ENCODE assay signal across 8 cellular contexts in the genomic region with DNA sequence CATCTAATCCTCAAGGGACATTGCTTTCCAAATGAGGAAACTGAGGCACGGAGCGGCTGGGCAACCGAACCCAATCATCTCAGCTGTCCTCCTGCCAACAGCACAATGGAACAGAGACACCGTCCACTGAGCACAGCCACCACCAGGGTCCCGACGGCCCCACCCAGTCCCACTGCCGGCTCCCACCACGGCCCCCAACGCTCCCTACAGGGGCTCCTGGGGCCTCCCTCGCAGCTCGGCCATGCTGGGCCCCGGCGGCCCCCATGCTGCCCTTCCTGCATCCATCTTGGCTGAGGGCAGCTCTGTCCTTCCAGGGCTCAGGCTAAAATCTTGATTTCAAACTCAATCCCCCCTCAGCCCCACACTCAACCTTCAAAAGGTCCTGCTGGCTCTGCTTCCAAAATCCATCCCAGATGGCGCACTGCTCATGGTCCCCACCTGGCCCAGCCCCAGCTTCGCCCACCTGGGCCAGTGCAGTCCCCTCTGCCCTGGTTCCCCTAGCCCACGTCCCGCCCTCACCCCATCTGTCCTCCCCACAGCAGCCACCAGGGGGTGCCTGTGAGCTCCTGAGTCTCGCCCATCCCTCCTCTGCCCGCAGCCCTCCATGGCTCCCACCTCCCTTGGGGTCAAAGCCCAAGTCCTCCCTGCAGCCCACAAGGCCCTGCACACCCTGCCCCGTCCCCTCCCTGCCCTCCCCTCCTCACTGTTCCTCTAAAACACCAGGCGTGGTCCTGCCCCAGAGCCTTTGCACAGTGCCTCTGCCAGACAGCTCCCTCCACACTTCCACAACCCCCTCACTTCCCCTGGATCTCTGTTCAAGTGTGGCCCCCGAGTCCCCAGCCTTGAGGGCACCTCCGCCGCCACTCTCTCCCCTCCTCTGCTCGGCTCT. TPM values are rescaled to one million over a fixed set of nuclear protein-coding genes. Genes with fewer than 3 reads are reported as not detected.
DNase-seq lines count a peak whose midpoint lies in the region; ATAC-seq and TF ChIP-seq lines count a peak whose summit lies in the region.
"Had no signal": no experiment of that assay in that cellular context is flagged by ENCODE, and none has a peak within 500 bp of the region (broad histone marks: within the 10 kb centered on the region; RNA-seq: fewer than 3 reads in every experiment).

No MANE protein-coding gene starts in this region.

- intact Hi-C loops in heart left ventricle (cut with DNase I) = no loop called here

- H3K27ac ChIP-seq in KMS-11 (no peak overlapping the region), heart left ventricle (peak overlapping the region in 4 of 12 donors; percentile 1 to 94 (median 60))

- H3K9me3 ChIP-seq in heart left ventricle = peaks cover 0 to 6% (median 0%) of the 10 kb centered on the region in 12 donors

- no peak overlapping the region for H3K4me2 ChIP-seq in KMS-11

- H3K4me3 Mint-ChIP-seq in activated T-cell treated with anti-CD3 and anti-CD28 coated beads, Interleukin-2, amount 50 U/mL, for 4 hours = no peak overlapping the region

- TF ChIP-seq CTCF in KMS-11 (conservative IDR thresholded peaks at IDR 0.05; ENCODE audit: low read depth, low read length) (peak; percentile 62), heart left ventricle (IDR thresholded peaks at IDR 0.05) (peak; percentile 24 to 57 (median 42))

- no peaks in the 10 kb centered on the region for H4K20me1 ChIP-seq in KMS-11 (ENCODE audit: insufficient read depth)

- peak in 1 of 2 donors; percentile 26 for ATAC-seq in activated T-cell treated with anti-CD3 and anti-CD28 coated beads, Interleukin-2, amount 50 U/mL, for 4 hours
- ATAC-seq in heart left ventricle (peak in 3 of 4 donors; percentile 25 to 40 (median 36)), HG03159 (IDR thresholded peaks at IDR 0.05; ENCODE audit: unreplicated experiment) (no peak), GM21786 (IDR thresholded peaks at IDR 0.05; ENCODE audit: unreplicated experiment) (no peak)

- H3K4me1 ChIP-seq in KMS-11 (ENCODE audit: low read depth, poor library complexity, severe bottlenecking) (peaks cover 28% of the 10 kb centered on the region), heart left ventricle (peaks cover 0 to 28% (median 14%) of the 10 kb centered on the region in 12 donors)

- no peaks in the 10 kb centered on the region for H3K27me3 ChIP-seq in KMS-11 (ENCODE audit: insufficient read depth, low read depth)
- H3K27me3 ChIP-seq in heart left ventricle = no peaks in the 10 kb centered on the region

- H3K4me3 ChIP-seq in KMS-11 (IDR thresholded peaks at IDR 0.05; ENCODE audit: insufficient read depth, low read depth, low read length) (no peak overlapping the region), heart left ventricle (no peak overlapping the region)

- no peaks in the 10 kb centered on the region for H3K27me3 Mint-ChIP-seq in activated T-cell treated with anti-CD3 and anti-CD28 coated beads, Interleukin-2, amount 50 U/mL, for 4 hours (ENCODE audit: low read depth)

- peaks cover 37% of the 10 kb centered on the region for H3K4me1 Mint-ChIP-seq in activated T-cell treated with anti-CD3 and anti-CD28 coated beads, Interleukin-2, amount 50 U/mL, for 4 hours (ENCODE audit: low read depth)

- peaks cover 39% of the 10 kb centered on the region for H3K79me2 ChIP-seq in KMS-11 (ENCODE audit: insufficient read depth, low read depth)

- no peak overlapping the region for H3K9ac ChIP-seq in KMS-11

- 85 to 95% (median 93%) methylated on average over 23 to 25 of the region's 25 CpGs for WGBS in heart left ventricle, 4 donors

- peak; percentile 54 for DNase-seq in activated T-cell treated with anti-CD3 and anti-CD28 coated beads, Interleukin-2, amount 50 U/mL, for 4 hours
- DNase-seq in heart left ventricle = no peak
- DNase-seq in stimulated activated CD4-positive, alpha-beta T cell treated with anti-CD3 and anti-CD28 coated beads, TNF-alpha, amount 100 ng/mL, for 4 hours (ENCODE audit: low read depth in 3 of 3) = peak in 2 of 3 experiments; percentile 27 to 38
- DNase-seq in NCI-H2081 treated with DMSO at 0.1 percent for 48 hours (lab: John Stamatoyannopoulos, UW) = no peak

- peaks cover 8% of the 10 kb centered on the region for H3K36me3 Mint-ChIP-seq in activated T-cell treated with anti-CD3 and anti-CD28 coated beads, Interleukin-2, amount 50 U/mL, for 4 hours (ENCODE audit: insufficient read depth)

- no peaks in the 10 kb centered on the region for H3K36me3 ChIP-seq in KMS-11 (ENCODE audit: insufficient read depth)
- H3K36me3 ChIP-seq in heart left ventricle = peaks cover 0 to 14% (median 0%) of the 10 kb centered on the region in 9 donors

- no peak for TF ChIP-seq POLR2A in heart left ventricle (IDR thresholded peaks at IDR 0.05)

- no peak overlapping the region for H2AFZ ChIP-seq in KMS-11 (ENCODE audit: low read depth)

- no peaks in the 10 kb centered on the region for H3K9me3 Mint-ChIP-seq in activated T-cell treated with anti-CD3 and anti-CD28 coated beads, Interleukin-2, amount 50 U/mL, for 4 hours

RNA-seq across cellular contexts. Expression of a gene that starts 7.9 kb away (rescaled TPM):
- total RNA-seq in activated T-cell treated with anti-CD3 and anti-CD28 coated beads, Interleukin-2, amount 50 U/mL, for 4 hours = 10 to 100 TPM; 12.1 to 20.9 (median 16.7) TPM
- total RNA-seq in heart left ventricle = 10 to 100 TPM; 27.8 to 56.6 (median 38.2) TPM
- 10 to 100 TPM; 23.9 to 31.0 TPM for polyA plus RNA-seq in heart left ventricle

RNA-seq across cellular contexts. Expression of a gene that starts 15.8 kb away (rescaled TPM):
- 1 to 10 TPM in 1 of 3 donors, under 1 TPM in 2; 0.61 to 1.1 (median 0.66) TPM for total RNA-seq in activated T-cell treated with anti-CD3 and anti-CD28 coated beads, Interleukin-2, amount 50 U/mL, for 4 hours
- total RNA-seq in heart left ventricle = under 1 TPM in 2 of 9 donors, not detected in 7; 0.41 to 0.48 TPM
- under 1 TPM in 1 of 2 donors, not detected in 1; 0.06 TPM for polyA plus RNA-seq in heart left ventricle
- total RNA-seq: pulmonary artery endothelial cell had no signal

Comparison
In these comparisons a context has a peak if more than half of its experiments do, and no peak if none do; other contexts are left out.
1. ATAC-seq: peak in heart left ventricle (3 of 4); none in HG03159 (single experiment) and GM21786 (single experiment).
2. DNase-seq: peak in activated T-cell treated with anti-CD3 and anti-CD28 coated beads, Interleukin-2, amount 50 U/mL, for 4 hours (single experiment) and stimulated activated CD4-positive, alpha-beta T cell treated with anti-CD3 and anti-CD28 coated beads, TNF-alpha, amount 100 ng/mL, for 4 hours (2 of 3); none in heart left ventricle (0 of 5) and NCI-H2081 treated with DMSO at 0.1 percent for 48 hours (single experiment).